ENCODE assay signal across 8 cellular contexts in the genomic region with DNA sequence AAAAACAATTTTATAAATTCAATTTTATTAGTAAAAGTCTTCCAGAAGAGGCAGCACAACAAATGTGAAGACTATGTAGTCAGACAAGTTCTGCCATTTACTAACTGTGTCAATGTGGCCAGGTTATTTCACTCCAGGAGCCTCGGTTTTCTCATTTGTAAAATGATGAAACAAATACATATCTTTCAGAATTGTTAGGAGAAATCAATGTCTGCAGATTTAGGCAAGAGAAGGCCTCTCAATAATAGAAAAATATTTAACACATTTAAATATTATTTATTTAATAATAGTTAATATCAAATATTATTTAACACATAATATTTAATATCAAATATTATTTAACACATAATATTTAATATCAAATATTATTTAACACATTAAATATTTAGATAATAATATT.
"Had no signal": no experiment of that assay in that cellular context is flagged by ENCODE, and none has a peak within 500 bp of the region (broad histone marks: within the 10 kb centered on the region; RNA-seq: fewer than 3 reads in every experiment).

No MANE protein-coding gene starts in this region.

- H3K36me3 ChIP-seq: HAP-1 had no signal

- DNase-seq: GM23248, GOT3, H7, HFFc6, IMR-90 had no signal

- H3K27ac ChIP-seq: GM23248, HL-60 had no signal

- H3K9me3 ChIP-seq: HAP-1 had no signal

- H3K9ac ChIP-seq: GM23248 had no signal

- H3K4me3 ChIP-seq: GM23248, HAP-1, K562 had no signal

- H3K4me1 ChIP-seq: HAP-1 had no signal
